1 cellular context compared by ENCODE assay signal in genomic region chr2:172103471-172104292, GRCh38.
TF ChIP-seq lines count a peak whose summit lies in the region.

No MANE protein-coding gene starts in this region.

TF ChIP-seq in K562, 482 proteins besides CTCF, POLR2A, EP300 and RAD21 (continued from another document and continues in another):
- TF ChIP-seq, protein P1, sequence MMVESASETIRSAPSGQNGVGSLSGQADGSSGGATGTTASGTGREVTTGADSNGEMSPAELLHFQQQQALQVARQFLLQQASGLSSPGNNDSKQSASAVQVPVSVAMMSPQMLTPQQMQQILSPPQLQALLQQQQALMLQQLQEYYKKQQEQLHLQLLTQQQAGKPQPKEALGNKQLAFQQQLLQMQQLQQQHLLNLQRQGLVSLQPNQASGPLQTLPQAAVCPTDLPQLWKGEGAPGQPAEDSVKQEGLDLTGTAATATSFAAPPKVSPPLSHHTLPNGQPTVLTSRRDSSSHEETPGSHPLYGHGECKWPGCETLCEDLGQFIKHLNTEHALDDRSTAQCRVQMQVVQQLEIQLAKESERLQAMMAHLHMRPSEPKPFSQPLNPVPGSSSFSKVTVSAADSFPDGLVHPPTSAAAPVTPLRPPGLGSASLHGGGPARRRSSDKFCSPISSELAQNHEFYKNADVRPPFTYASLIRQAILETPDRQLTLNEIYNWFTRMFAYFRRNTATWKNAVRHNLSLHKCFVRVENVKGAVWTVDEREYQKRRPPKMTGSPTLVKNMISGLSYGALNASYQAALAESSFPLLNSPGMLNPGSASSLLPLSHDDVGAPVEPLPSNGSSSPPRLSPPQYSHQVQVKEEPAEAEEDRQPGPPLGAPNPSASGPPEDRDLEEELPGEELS (CRISPR knock-in tag; IDR thresholded peaks at IDR 0.05; ENCODE audit: borderline replicate concordance), result no peak
- no peak for TF ChIP-seq BCLAF1 (IDR thresholded peaks at IDR 0.05; ENCODE audit: borderline replicate concordance in 1 of 2, control insufficient read depth in 1 of 2, low read depth in 2 of 2, low read length in 1 of 2)
- no peak for TF ChIP-seq ZNF561 (CRISPR knock-in tag; conservative IDR thresholded peaks at IDR 0.05)
- TF ChIP-seq TCF7L2 (IDR thresholded peaks at IDR 0.05; ENCODE audit: low read depth, low read length), result no peak
- TF ChIP-seq, protein P2, sequence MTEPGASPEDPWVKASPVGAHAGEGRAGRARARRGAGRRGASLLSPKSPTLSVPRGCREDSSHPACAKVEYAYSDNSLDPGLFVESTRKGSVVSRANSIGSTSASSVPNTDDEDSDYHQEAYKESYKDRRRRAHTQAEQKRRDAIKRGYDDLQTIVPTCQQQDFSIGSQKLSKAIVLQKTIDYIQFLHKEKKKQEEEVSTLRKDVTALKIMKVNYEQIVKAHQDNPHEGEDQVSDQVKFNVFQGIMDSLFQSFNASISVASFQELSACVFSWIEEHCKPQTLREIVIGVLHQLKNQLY (CRISPR knock-in tag; conservative IDR thresholded peaks at IDR 0.05), result no peak
- TF ChIP-seq SREBF1 (IDR thresholded peaks at IDR 0.05; ENCODE audit: borderline replicate concordance, low read depth, low read length), result no peak
- no peak for TF ChIP-seq HNRNPL (IDR thresholded peaks at IDR 0.05; ENCODE audit: low read depth, low read length)
- no peak for TF ChIP-seq ZNF436 (CRISPR knock-in tag; IDR thresholded peaks at IDR 0.05)
- no peak for TF ChIP-seq BDP1 (IDR thresholded peaks at IDR 0.05; ENCODE audit: insufficient read depth, insufficient read length)
- no peak for TF ChIP-seq BRCA1 (IDR thresholded peaks at IDR 0.05)
- TF ChIP-seq BRCA1 (CRISPR knock-in tag; IDR thresholded peaks at IDR 0.05), result no peak
- no peak for TF ChIP-seq ATF6 (CRISPR knock-in tag; IDR thresholded peaks at IDR 0.05)
- no peak for TF ChIP-seq MAFG (tag; conservative IDR thresholded peaks at IDR 0.05)
- no peak for TF ChIP-seq ZNF583 (CRISPR knock-in tag; IDR thresholded peaks at IDR 0.05)
- TF ChIP-seq RBM15 (IDR thresholded peaks at IDR 0.05; ENCODE audit: insufficient read depth, low read length), result no peak
- TF ChIP-seq CREB1 (IDR thresholded peaks at IDR 0.05), result no peak; the same call in 1 of the 2 replicates
- peak; percentile 43; the same call in 1 of the 2 replicates for TF ChIP-seq CREB1 (CRISPR knock-in tag; IDR thresholded peaks at IDR 0.05)
- TF ChIP-seq CREBBP (IDR thresholded peaks at IDR 0.05; ENCODE audit: low read depth, low read length), result no peak
- TF ChIP-seq YBX1 (IDR thresholded peaks at IDR 0.05), result no peak
- TF ChIP-seq PHB (CRISPR knock-in tag; IDR thresholded peaks at IDR 0.05), result no peak
- no peak for TF ChIP-seq ILK (tag; IDR thresholded peaks at IDR 0.05; ENCODE audit: borderline replicate concordance, low read depth)
- TF ChIP-seq, protein P3, sequence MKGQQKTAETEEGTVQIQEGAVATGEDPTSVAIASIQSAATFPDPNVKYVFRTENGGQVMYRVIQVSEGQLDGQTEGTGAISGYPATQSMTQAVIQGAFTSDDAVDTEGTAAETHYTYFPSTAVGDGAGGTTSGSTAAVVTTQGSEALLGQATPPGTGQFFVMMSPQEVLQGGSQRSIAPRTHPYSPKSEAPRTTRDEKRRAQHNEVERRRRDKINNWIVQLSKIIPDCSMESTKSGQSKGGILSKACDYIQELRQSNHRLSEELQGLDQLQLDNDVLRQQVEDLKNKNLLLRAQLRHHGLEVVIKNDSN (CRISPR knock-in tag; IDR thresholded peaks at IDR 0.05), result no peak
- no peak for TF ChIP-seq FOSL1 (tag; conservative IDR thresholded peaks at IDR 0.05)
- no peak for TF ChIP-seq SMAD1 (IDR thresholded peaks at IDR 0.05; ENCODE audit: low read depth, low read length, partially characterized antibody)
- TF ChIP-seq, protein P4, sequence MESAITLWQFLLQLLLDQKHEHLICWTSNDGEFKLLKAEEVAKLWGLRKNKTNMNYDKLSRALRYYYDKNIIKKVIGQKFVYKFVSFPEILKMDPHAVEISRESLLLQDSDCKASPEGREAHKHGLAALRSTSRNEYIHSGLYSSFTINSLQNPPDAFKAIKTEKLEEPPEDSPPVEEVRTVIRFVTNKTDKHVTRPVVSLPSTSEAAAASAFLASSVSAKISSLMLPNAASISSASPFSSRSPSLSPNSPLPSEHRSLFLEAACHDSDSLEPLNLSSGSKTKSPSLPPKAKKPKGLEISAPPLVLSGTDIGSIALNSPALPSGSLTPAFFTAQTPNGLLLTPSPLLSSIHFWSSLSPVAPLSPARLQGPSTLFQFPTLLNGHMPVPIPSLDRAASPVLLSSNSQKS (CRISPR knock-in tag; IDR thresholded peaks at IDR 0.05), result no peak
- TF ChIP-seq PHTF2 (CRISPR knock-in tag; IDR thresholded peaks at IDR 0.05), result no peak
- TF ChIP-seq ZFX (CRISPR knock-in tag; IDR thresholded peaks at IDR 0.05), result no peak
- TF ChIP-seq ZBTB34 (CRISPR knock-in tag; IDR thresholded peaks at IDR 0.05), result no peak
- no peak for TF ChIP-seq ZNF140 (CRISPR knock-in tag; IDR thresholded peaks at IDR 0.05)
- no peak for TF ChIP-seq RFX5 (IDR thresholded peaks at IDR 0.05; ENCODE audit: low read depth, low read length)
- TF ChIP-seq, protein P5, sequence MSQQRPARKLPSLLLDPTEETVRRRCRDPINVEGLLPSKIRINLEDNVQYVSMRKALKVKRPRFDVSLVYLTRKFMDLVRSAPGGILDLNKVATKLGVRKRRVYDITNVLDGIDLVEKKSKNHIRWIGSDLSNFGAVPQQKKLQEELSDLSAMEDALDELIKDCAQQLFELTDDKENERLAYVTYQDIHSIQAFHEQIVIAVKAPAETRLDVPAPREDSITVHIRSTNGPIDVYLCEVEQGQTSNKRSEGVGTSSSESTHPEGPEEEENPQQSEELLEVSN (IDR thresholded peaks at IDR 0.05; ENCODE audit: borderline replicate concordance in 1 of 2, extremely low read depth in 1 of 2, insufficient read depth in 1 of 2, insufficient read length in 1 of 2, low read depth in 1 of 2, low read length in 1 of 2, poor library complexity in 1 of 2, severe bottlenecking in 1 of 2), result peak in 1 of 2 experiments; percentile 16
- TF ChIP-seq DIDO1 (tag; IDR thresholded peaks at IDR 0.05; ENCODE audit: low read depth), result no peak
- no peak for TF ChIP-seq NFATC3 (IDR thresholded peaks at IDR 0.05)
- peak; percentile 39 for TF ChIP-seq VEZF1 (CRISPR knock-in tag; IDR thresholded peaks at IDR 0.05)
- peak in 1 of 3 experiments; percentile 70 for TF ChIP-seq YY1 (IDR thresholded peaks at IDR 0.05; ENCODE audit: borderline replicate concordance in 1 of 3, control insufficient read depth in 1 of 3, extremely low read depth in 1 of 3, insufficient read depth in 3 of 3, insufficient read length in 1 of 3, insufficient replicate concordance in 2 of 3, low read depth in 1 of 3, low read length in 2 of 3)
- no peak for TF ChIP-seq LARP7 (IDR thresholded peaks at IDR 0.05)
- TF ChIP-seq TRIM28 (IDR thresholded peaks at IDR 0.05), result no peak
- TF ChIP-seq THAP12 (CRISPR knock-in tag; IDR thresholded peaks at IDR 0.05), result no peak
- no peak for TF ChIP-seq KAT8 (IDR thresholded peaks at IDR 0.05; ENCODE audit: low read depth)
- no peak for TF ChIP-seq NR2C1 (IDR thresholded peaks at IDR 0.05)
- no peak for TF ChIP-seq NR2C1 (tag; IDR thresholded peaks at IDR 0.05)
